Comparison of ENCODE assay signal across 8 cellular contexts in genomic region chr13:43303040-43303729, GRCh38.
DNase-seq lines count a peak whose midpoint lies in the region; ATAC-seq and TF ChIP-seq lines count a peak whose summit lies in the region.

No MANE protein-coding gene starts in this region.

- H3K4me1 Mint-ChIP-seq in Caco-2 (ENCODE audit: low read depth, unreplicated experiment): peaks cover 22% of the 10 kb centered on the region
- H3K4me1 Mint-ChIP-seq in activated naive CD8-positive, alpha-beta T cell treated with anti-CD3 and anti-CD28 coated beads for 36 hours: no peaks in the 10 kb centered on the region

- H3K36me3 Mint-ChIP-seq in Caco-2 (ENCODE audit: insufficient read depth, unreplicated experiment): no peaks in the 10 kb centered on the region
- H3K36me3 Mint-ChIP-seq in activated naive CD8-positive, alpha-beta T cell treated with anti-CD3 and anti-CD28 coated beads for 36 hours: no peaks in the 10 kb centered on the region

- intact Hi-C loops in Caco-2 (cut with micrococcal nuclease; ENCODE audit: unreplicated experiment): loop anchor here (1.0 to 10.0 kb wide), 8 partner anchors 109 to 574 kb away; partner anchors contain the start of genes CCDC122 and LACC1
- intact Hi-C loops in sigmoid colon (cut with DNase I): loop anchor here (2.0 to 10.0 kb wide), 4 partner anchors 182 to 572 kb away; partner anchors contain the start of genes CCDC122, ENOX1 and LACC1

- no peak overlapping the region for H3K4me3 Mint-ChIP-seq in Caco-2 (ENCODE audit: unreplicated experiment)
- H3K4me3 Mint-ChIP-seq in activated naive CD8-positive, alpha-beta T cell treated with anti-CD3 and anti-CD28 coated beads for 36 hours: no peak overlapping the region

- no peak overlapping the region for H3K27ac Mint-ChIP-seq in Caco-2 (ENCODE audit: unreplicated experiment)
- H3K27ac Mint-ChIP-seq in activated naive CD8-positive, alpha-beta T cell treated with anti-CD3 and anti-CD28 coated beads for 36 hours: no peak overlapping the region

- no peaks in the 10 kb centered on the region for H3K9me3 ChIP-seq in Caco-2
- H3K9me3 ChIP-seq in right atrium auricular region: no peaks in the 10 kb centered on the region
- H3K9me3 ChIP-seq in sigmoid colon: no peaks in the 10 kb centered on the region

- CTCF ChIA-PET in Caco-2 (lab: Charles Lee): interaction anchor here (0.6 to 1.4 kb wide), 8 partner anchors 64 to 501 kb away, joined by 3 to 8 read pairs (median 4); no protein-coding TSS in a partner anchor

- peak; percentile 59 to 85 for TF ChIP-seq CTCF in Caco-2 (IDR thresholded peaks at IDR 0.05; ENCODE audit: insufficient read depth in 1 of 2, low read depth in 1 of 2, low read length in 1 of 2, severe bottlenecking in 1 of 2, unreplicated experiment in 1 of 2)
- peak; percentile 19 to 67 for TF ChIP-seq CTCF in right atrium auricular region (IDR thresholded peaks at IDR 0.05)
- TF ChIP-seq CTCF in sigmoid colon (IDR thresholded peaks at IDR 0.05): peak; percentile 33 to 50 (median 42)

- no peaks in the 10 kb centered on the region for H3K36me3 ChIP-seq in Caco-2 (ENCODE audit: control insufficient read depth, insufficient read depth, low read length)
- no peaks in the 10 kb centered on the region for H3K36me3 ChIP-seq in right atrium auricular region
- H3K36me3 ChIP-seq in sigmoid colon: no peaks in the 10 kb centered on the region

- no TSS peak for BruUV-seq in Caco-2 (replicated peaks; lab: Mats Ljungman, UMichigan)

- no peak for TF ChIP-seq EP300 in sigmoid colon (IDR thresholded peaks at IDR 0.05)

- POLR2A ChIA-PET in Caco-2 (lab: Charles Lee): no interaction called here

- H3K4me3 ChIP-seq in Caco-2 (ENCODE audit: low read depth, low read length) (no peak overlapping the region), right atrium auricular region (no peak overlapping the region), sigmoid colon (no peak overlapping the region)

- DNase-seq in Caco-2 (peak; percentile 72 to 75), NCI-H1092 (lab: John Stamatoyannopoulos, UW) (peak; percentile 26), right atrium auricular region (ENCODE audit: low spot score) (no peak), sigmoid colon (peak; percentile 80), DMS114 treated with DMSO at 0.1 percent for 48 hours (lab: John Stamatoyannopoulos, UW; ENCODE audit: unreplicated experiment) (no peak)
- peak; percentile 4 for DNase-seq in activated naive CD8-positive, alpha-beta T cell treated with anti-CD3 and anti-CD28 coated beads for 36 hours
- DNase-seq in activated CD4-positive, CD25-positive, alpha-beta regulatory T cell treated with anti-CD3 and anti-CD28 coated beads, Interleukin-2, amount 50 U/mL, for 72 hours: no peak

- no peaks in the 10 kb centered on the region for H3K27me3 Mint-ChIP-seq in Caco-2 (ENCODE audit: insufficient read depth, unreplicated experiment)
- H3K27me3 Mint-ChIP-seq in activated naive CD8-positive, alpha-beta T cell treated with anti-CD3 and anti-CD28 coated beads for 36 hours: peaks cover 19% of the 10 kb centered on the region

- H3K4me1 ChIP-seq in Caco-2 (no peaks in the 10 kb centered on the region), right atrium auricular region (peaks cover 0 to 20% of the 10 kb centered on the region in 2 donors), sigmoid colon (peaks cover 0 to 99% (median 76%) of the 10 kb centered on the region in 4 donors)

- ATAC-seq in GM19438 (IDR thresholded peaks at IDR 0.05; ENCODE audit: low read depth, unreplicated experiment): peak; percentile 63

- H3K9me3 Mint-ChIP-seq in Caco-2 (ENCODE audit: unreplicated experiment): no peaks in the 10 kb centered on the region
- H3K9me3 Mint-ChIP-seq in activated naive CD8-positive, alpha-beta T cell treated with anti-CD3 and anti-CD28 coated beads for 36 hours: no peaks in the 10 kb centered on the region

- H3K27ac ChIP-seq in right atrium auricular region (no peak overlapping the region), sigmoid colon (peak overlapping the region; percentile 33 to 75 (median 71))

- H3K27me3 ChIP-seq in Caco-2 (replicated peaks; ENCODE audit: control insufficient read depth, insufficient read depth, low read length) (no peaks in the 10 kb centered on the region), right atrium auricular region (no peaks in the 10 kb centered on the region), sigmoid colon (no peaks in the 10 kb centered on the region)

- no peak for TF ChIP-seq POLR2A in sigmoid colon (IDR thresholded peaks at IDR 0.05)

- 19% methylated on average over 5 of the region's 5 CpGs for WGBS in sigmoid colon, 2 donors

Comparison
In these comparisons a context has a peak if more than half of its experiments do, and no peak if none do; other contexts are left out.
1. DNase-seq: peak in Caco-2 (2 of 2), NCI-H1092 (single experiment), activated naive CD8-positive, alpha-beta T cell treated with anti-CD3 and anti-CD28 coated beads for 36 hours (single experiment) and sigmoid colon (single experiment); none in right atrium auricular region (single experiment), DMS114 treated with DMSO at 0.1 percent for 48 hours (single experiment) and activated CD4-positive, CD25-positive, alpha-beta regulatory T cell treated with anti-CD3 and anti-CD28 coated beads, Interleukin-2, amount 50 U/mL, for 72 hours (single experiment).
2. H3K27ac ChIP-seq: peak in sigmoid colon (4 of 4); none in right atrium auricular region (0 of 2).
3. Peak in every context shown above with its lines, with median percentiles within 50 percentile points of each other: CTCF ChIP-seq.